In genomic region chr17:76103274-76104139, GRCh38 we compare ENCODE assay signal across 8 cellular contexts. TPM values are rescaled to one million over a fixed set of nuclear protein-coding genes. Genes with fewer than 3 reads are reported as not detected.
A peak's percentile ranks its signal among the peaks of the same experiment; 100 is the strongest.
DNase-seq lines count a peak whose midpoint lies in the region; TF ChIP-seq lines count a peak whose summit lies in the region.

EXOC7 (minus strand) TSS chr17:76103787; CDS start chr17:76103692, 95 bp downstream.

- H2AFZ ChIP-seq in GM23248: peak within 1 kb of the TSS; percentile 92

- TF ChIP-seq EP300 in stomach (IDR thresholded peaks at IDR 0.05): no peak

- TF ChIP-seq POLR2A in stomach (IDR thresholded peaks at IDR 0.05): no peak

- H3K36me3 Mint-ChIP-seq in neural crest cell (ENCODE audit: low read depth): peaks cover 8% of the 10 kb centered on the region

- H3K9me3 ChIP-seq in GM23248 (ENCODE audit: low read depth) (no peaks in the 10 kb centered on the region), stomach (no peaks in the 10 kb centered on the region)

- H3K4me3 Mint-ChIP-seq in neural crest cell: peak within 1 kb of the TSS; percentile 98

- peak within 1 kb of the TSS; percentile 98 for H3K27ac Mint-ChIP-seq in neural crest cell (ENCODE audit: unreplicated experiment)

- H3K4me1 ChIP-seq in GM23248 (ENCODE audit: insufficient read depth) (peaks cover 4% of the 10 kb centered on the region; the same call in 1 of the 2 replicates), stomach (peaks cover 16 to 48% (median 36%) of the 10 kb centered on the region in 4 donors)

- H3K27ac ChIP-seq in GM23248 (peak within 1 kb of the TSS; percentile 43), stomach (peak within 1 kb of the TSS; percentile 69 to 86 (median 82))

- TF ChIP-seq CTCF in neural crest cell (conservative IDR thresholded peaks at IDR 0.05): no peak
- no peak for TF ChIP-seq CTCF in stomach (IDR thresholded peaks at IDR 0.05)

- H3K36me3 ChIP-seq in GM23248 (ENCODE audit: low read depth) (peaks cover 30% of the 10 kb centered on the region), stomach (peaks cover 26 to 35% (median 33%) of the 10 kb centered on the region in 4 donors)

- peak within 1 kb of the TSS; percentile 99 for H3K4me2 ChIP-seq in GM23248 (ENCODE audit: unreplicated experiment)

- H4K20me1 ChIP-seq in GM23248 (ENCODE audit: insufficient read depth): no peaks in the 10 kb centered on the region

- in situ Hi-C loops in GM23248 (cut with MboI): no loop called here

- H3K27me3 Mint-ChIP-seq in neural crest cell (ENCODE audit: low read depth): no peaks in the 10 kb centered on the region

- peak within 1 kb of the TSS; percentile 85 for H3K9ac ChIP-seq in GM23248

- WGBS in GM23248 (ENCODE audit: low coverage in 1 of 2, low lambda C conversion rate in 2 of 2, missing lambda C conversion rate in 2 of 2), 2 experiments: 3 to 5% methylated on average over 37 to 55 of the region's 55 CpGs
- 3 to 9% (median 4%) methylated on average over 31 to 55 of the region's 55 CpGs for WGBS in stomach, 5 donors

- no peaks in the 10 kb centered on the region for H3K9me3 Mint-ChIP-seq in neural crest cell

- intact Hi-C loops in stomach (cut with DNase I; ENCODE audit: low total_unique reads): no loop called here

- H3K4me3 ChIP-seq in GM23248 (peak within 1 kb of the TSS; percentile 82), stomach (peak within 1 kb of the TSS; percentile 91 to 94 (median 91))

- H3K79me2 ChIP-seq in GM23248 (ENCODE audit: insufficient read depth): peaks cover 31% of the 10 kb centered on the region

- no peaks in the 10 kb centered on the region for H3F3A ChIP-seq in GM23248 (ENCODE audit: insufficient read depth)

- DNase-seq in DMS114 treated with DMSO at 0.1 percent for 48 hours (lab: John Stamatoyannopoulos, UW; ENCODE audit: unreplicated experiment) (peak; percentile 82), GM23248 (peak; percentile 97), M059J (ENCODE audit: low read depth) (peak; percentile 88), SHP77 (lab: John Stamatoyannopoulos, UW) (peak; percentile 93 to 95), fibroblast of the conjunctiva (ENCODE audit: low read depth) (peak; percentile 82), neural crest cell (ENCODE audit: low read depth, low spot score) (peak; percentile 90), stomach (peak; percentile 94)
- peak; percentile 91 for DNase-seq in activated effector memory CD4-positive, alpha-beta T cell treated with Interleukin-2 at 50 U/mL for 16 hours

- H3K9me2 ChIP-seq in GM23248 (ENCODE audit: insufficient read depth): no peaks in the 10 kb centered on the region

- H3K27me3 ChIP-seq in GM23248 (replicated peaks; ENCODE audit: insufficient read depth) (no peaks in the 10 kb centered on the region), stomach (no peaks in the 10 kb centered on the region)

- peaks cover 17% of the 10 kb centered on the region for H3K4me1 Mint-ChIP-seq in neural crest cell

RNA-seq across cellular contexts. Expression of gene EXOC7, which starts in this region (rescaled TPM):
- total RNA-seq in GM23248 (2014; rRNA removed; shearing (Covaris generic)): 88.0 and 101 TPM in 2 replicates
- polyA plus RNA-seq in GM23248 (2016; fragmentation: Nextera tagmentation; extraction: Ambion mirVana): 98.6 and 101 TPM in 2 replicates
- 39.0 and 69.9 TPM in 2 replicates for total RNA-seq in M059J (2014; rRNA removed; shearing (Covaris generic))
- 195 and 205 TPM in 2 replicates for total RNA-seq in neural crest cell
- 100 to 1,000 TPM in 2 of 5 donors, 10 to 100 TPM in 3; 65.7 to 280 (median 80.3) TPM for total RNA-seq in stomach
- 10 to 100 TPM; 31.8 to 47.2 (median 33.2) TPM for polyA plus RNA-seq in stomach

Comparison
In these comparisons a context has a peak if more than half of its experiments do, and no peak if none do; other contexts are left out.
1. Peak in every context shown above with its lines: DNase-seq, H3K4me3 ChIP-seq and H3K27ac ChIP-seq.